ENCODE assay signal across 31 cellular contexts in the genomic region with DNA sequence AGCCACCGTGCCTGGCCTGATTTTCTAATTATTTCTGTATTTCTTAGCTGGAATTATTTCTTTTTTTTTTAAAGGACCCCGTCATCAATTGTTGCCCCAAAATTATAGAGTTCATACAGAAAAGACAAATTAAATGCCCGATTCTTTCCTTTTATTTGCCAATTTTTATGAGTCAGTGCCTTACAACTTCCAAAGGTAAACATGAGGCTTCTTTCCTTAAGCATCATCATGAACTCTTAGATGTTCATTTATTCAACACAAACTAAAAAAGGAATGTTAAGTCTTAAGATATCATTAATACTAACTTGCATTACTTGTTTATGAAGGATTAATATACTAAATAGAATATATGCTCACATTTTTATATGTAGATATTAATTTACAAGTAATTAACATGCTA. TPM values are rescaled to one million over a fixed set of nuclear protein-coding genes. Genes with fewer than 3 reads are reported as not detected.
"Had no signal": no experiment of that assay in that cellular context is flagged by ENCODE, and none has a peak within 500 bp of the region (broad histone marks: within the 10 kb centered on the region; RNA-seq: fewer than 3 reads in every experiment).

No MANE protein-coding gene starts in this region.

- H3K27me3 ChIP-seq: adrenal gland, body of pancreas, esophagus muscularis mucosa, gastroesophageal sphincter had no signal

- H3K27ac ChIP-seq: adrenal gland, body of pancreas, esophagus muscularis mucosa, gastroesophageal sphincter, WERI-Rb-1 had no signal

- H3K9me3 ChIP-seq: adrenal gland, body of pancreas, esophagus muscularis mucosa, gastroesophageal sphincter had no signal

- DNase-seq: activated B cell treated with CpG ODN at 0.5 μM for 24 hours; activated CD4-positive, alpha-beta T cell treated with anti-CD3 and anti-CD28 coated beads for 48 hours; activated CD4-positive, alpha-beta T cell treated with anti-CD3 and anti-CD28 coated beads, Interleukin-2, amount 50 U/mL, for 1 hour; activated CD4-positive, alpha-beta T cell treated with anti-CD3 and anti-CD28 coated beads, Interleukin-2, amount 50 U/mL, for 48 hours; activated CD8-positive, alpha-beta memory T cell treated with anti-CD3 and anti-CD28 coated beads for 24 hours; activated CD8-positive, alpha-beta T cell treated with anti-CD3 and anti-CD28 coated beads for 36 hours; activated effector memory CD4-positive, alpha-beta T cell treated with Interleukin-2 at 50 U/mL for 16 hours; activated gamma-delta T cell treated with Interleukin-2 at 50 U/mL for 16 hours; activated naive CD4-positive, alpha-beta T cell treated with anti-CD3 and anti-CD28 coated beads for 36 hours; activated naive CD8-positive, alpha-beta T cell treated with anti-CD3 and anti-CD28 coated beads for 36 hours; activated naive CD8-positive, alpha-beta T cell treated with anti-CD3 and anti-CD28 coated beads, Interleukin-2, amount 50 U/mL, for 24 hours; activated T-cell treated with anti-CD3 and anti-CD28 coated beads, Interleukin-2, amount 50 U/mL, for 4 hours; adrenal gland; amygdala; aorta; body of pancreas; caudate nucleus; cortex of kidney; dermis blood vessel endothelial cell; effector CD4-positive, alpha-beta T cell; effector memory CD8-positive, alpha-beta T cell; erythroblast; foreskin melanocyte; T-helper 1 cell; T-helper 17 cell; T1000; WERI-Rb-1 had no signal

- H3K4me3 ChIP-seq: adrenal gland, body of pancreas, esophagus muscularis mucosa, gastroesophageal sphincter had no signal

- ATAC-seq: activated CD4-positive, CD25-positive, alpha-beta regulatory T cell treated with anti-CD3 and anti-CD28 coated beads, Interleukin-2, amount 50 U/mL, for 24 hours; activated CD8-positive, alpha-beta T cell treated with anti-CD3 and anti-CD28 coated beads for 36 hours; activated naive CD8-positive, alpha-beta T cell treated with anti-CD3 and anti-CD28 coated beads, Interleukin-2, amount 50 U/mL, for 24 hours; activated T-cell treated with anti-CD3 and anti-CD28 coated beads, Interleukin-2, amount 50 U/mL, for 4 hours; activated T-helper 17 cell treated with anti-CD3 and anti-CD28 coated beads, Interleukin-2, amount 50 U/mL, for 72 hours; body of pancreas; effector memory CD8-positive, alpha-beta T cell; gastroesophageal sphincter; T-helper 17 cell had no signal

- H3K4me1 ChIP-seq: adrenal gland, body of pancreas, gastroesophageal sphincter had no signal

RNA-seq across cellular contexts. Expression of gene NPB, which starts 23.7 kb away (rescaled TPM):
- total RNA-seq: dermis blood vessel endothelial cell, T-helper 17 cell had no signal
